ENCODE assay signal across 1 cellular context in the genomic region with DNA sequence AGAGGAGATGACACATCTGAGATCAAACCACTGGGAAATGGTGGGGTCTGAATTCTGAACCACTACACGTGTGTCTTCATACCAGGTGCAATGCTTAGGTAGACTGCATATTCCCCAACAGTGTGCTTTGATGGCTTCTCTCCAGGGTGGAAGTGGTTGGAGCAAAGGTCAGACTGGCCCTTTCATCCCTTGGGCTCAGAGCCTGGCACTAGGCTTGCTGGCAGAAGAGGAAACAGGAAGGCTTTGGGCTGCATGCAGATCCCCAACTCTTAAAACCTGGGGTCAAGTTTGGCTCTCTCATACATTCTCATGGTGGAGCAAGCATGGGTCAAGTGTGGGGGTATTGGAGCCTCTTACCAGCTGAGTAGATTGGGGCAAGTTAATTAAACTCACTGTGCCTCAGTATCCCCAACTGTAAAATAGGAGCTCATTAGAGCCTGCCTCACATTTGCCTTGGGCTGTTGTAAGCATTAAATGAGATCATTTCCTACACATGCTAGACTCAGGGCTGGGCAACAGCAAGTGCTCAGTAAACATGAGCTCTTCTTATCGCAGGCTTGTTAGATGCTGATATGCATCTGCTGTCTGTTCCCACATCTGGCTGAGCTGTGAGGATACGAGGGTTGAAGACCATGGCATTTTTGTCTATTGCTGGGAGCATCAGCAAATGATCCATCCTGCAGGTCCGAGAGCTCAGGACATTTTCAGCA.
TF ChIP-seq lines count a peak whose summit lies in the region.

No MANE protein-coding gene starts in this region.

TF ChIP-seq in GM23338, 12 proteins besides CTCF, POLR2A, EP300 and RAD21:
- TF ChIP-seq REST (IDR thresholded peaks at IDR 0.05; ENCODE audit: unreplicated experiment), result no peak
